In the genomic region with DNA sequence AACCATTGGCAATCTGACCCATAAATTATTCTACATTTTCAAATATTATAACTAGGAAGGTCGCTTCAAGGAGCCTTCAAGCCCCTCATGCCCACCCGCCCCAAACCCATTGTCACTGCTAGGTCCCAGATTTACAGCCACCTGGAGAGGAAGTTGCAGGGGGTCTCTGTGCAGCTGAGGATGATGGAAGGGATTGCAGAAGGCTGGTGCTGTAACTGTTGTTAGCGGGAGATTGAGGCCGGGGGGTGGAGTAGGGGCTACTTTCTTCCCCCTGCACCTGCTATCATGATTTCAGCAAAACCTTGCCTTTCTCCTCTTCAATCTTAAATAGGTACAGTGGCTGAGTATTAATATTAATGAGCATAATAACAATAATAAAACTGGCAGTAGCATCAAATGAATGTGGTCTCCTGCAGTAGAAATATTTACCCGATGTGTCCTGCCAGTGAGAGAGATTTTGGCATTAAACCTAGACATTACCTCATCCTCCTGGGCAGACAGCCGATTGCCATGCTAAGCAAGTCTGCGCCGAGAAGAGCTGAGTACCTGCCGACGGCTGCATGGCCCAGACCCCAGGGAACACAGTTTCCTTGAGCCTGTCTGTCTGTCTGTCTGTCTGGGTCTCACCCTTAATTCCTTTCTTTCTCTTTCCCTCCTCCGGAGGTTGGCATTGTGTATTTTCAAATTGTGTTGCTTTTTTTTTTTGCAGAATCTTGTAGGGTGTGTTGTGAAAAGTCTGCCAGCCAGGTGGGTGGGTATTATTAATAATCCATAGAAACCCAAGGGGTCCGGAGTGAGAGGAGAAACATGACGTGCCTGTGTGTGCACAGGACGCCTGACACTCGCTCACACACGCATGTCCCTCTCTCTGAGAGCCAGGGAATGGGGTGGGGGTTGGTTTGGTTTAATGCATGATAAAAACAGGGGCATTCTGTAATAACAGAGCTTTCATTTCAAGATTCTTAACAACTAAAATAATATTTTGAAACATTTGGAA, we compare ENCODE assay signal across 9 cellular contexts.
DNase-seq lines count a peak whose midpoint lies in the region; ATAC-seq and TF ChIP-seq lines count a peak whose summit lies in the region.
"Had no signal": no experiment of that assay in that cellular context is flagged by ENCODE, and none has a peak within 500 bp of the region (broad histone marks: within the 10 kb centered on the region; RNA-seq: fewer than 3 reads in every experiment).

No MANE protein-coding gene starts in this region.

- CTCF ChIA-PET in CD8-positive, alpha-beta T cell (lab: Charles Lee) = interaction anchor here (0.7 kb wide), 1 partner anchor 24 kb away, joined by 3 read pairs; no protein-coding TSS in a partner anchor

- no peaks in the 10 kb centered on the region for H3K27me3 Mint-ChIP-seq in CD8-positive, alpha-beta T cell (ENCODE audit: low read depth)
- H3K27me3 Mint-ChIP-seq: stimulated activated naive CD8-positive, alpha-beta T cell treated with anti-CD3 and anti-CD28 coated beads, Interleukin-15, Interleukin-2, amounts not matched to agents 100 ng/mL and 50 ng/mL, for 24 hours had no signal

- no peak for DNase-seq in CD8-positive, alpha-beta T cell
- peak; percentile 27 to 80 for DNase-seq in NCI-H2081 (lab: John Stamatoyannopoulos, UW)
- no peak for DNase-seq in coronary artery (ENCODE audit: low spot score)
- peak; percentile 12 for DNase-seq in mesenteric fat pad (ENCODE audit: low spot score)
- DNase-seq in NCI-H526 treated with DMSO at 0.1 percent for 48 hours (lab: John Stamatoyannopoulos, UW) = no peak
- DNase-seq in epidermal melanocyte (ENCODE audit: insufficient read length, low spot score) = no peak

- H3K36me3 ChIP-seq in CD8-positive, alpha-beta T cell (ENCODE audit: insufficient read depth, low read length) = no peaks in the 10 kb centered on the region

- no peak overlapping the region for H3K4me3 Mint-ChIP-seq in CD8-positive, alpha-beta T cell
- H3K4me3 Mint-ChIP-seq: stimulated activated naive CD8-positive, alpha-beta T cell treated with anti-CD3 and anti-CD28 coated beads, Interleukin-15, Interleukin-2, amounts not matched to agents 100 ng/mL and 50 ng/mL, for 24 hours had no signal

- peaks cover 13% of the 10 kb centered on the region for H3K4me1 ChIP-seq in CD8-positive, alpha-beta T cell (ENCODE audit: insufficient read depth, low read length)

- POLR2A ChIA-PET in CD8-positive, alpha-beta T cell (lab: Charles Lee) = no interaction called here

- no peak overlapping the region for H3K27ac ChIP-seq in CD8-positive, alpha-beta T cell (ENCODE audit: low read depth, low read length)
- peak overlapping the region; percentile 77 to 79 for H3K27ac ChIP-seq in coronary artery

- H3K27ac Mint-ChIP-seq in CD8-positive, alpha-beta T cell = peak overlapping the region; percentile 60
- H3K27ac Mint-ChIP-seq: stimulated activated naive CD8-positive, alpha-beta T cell treated with anti-CD3 and anti-CD28 coated beads, Interleukin-15, Interleukin-2, amounts not matched to agents 100 ng/mL and 50 ng/mL, for 24 hours had no signal

- TF ChIP-seq CTCF in CD8-positive, alpha-beta T cell (IDR thresholded peaks at IDR 0.05) = no peak
- TF ChIP-seq CTCF in coronary artery (IDR thresholded peaks at IDR 0.05) = no peak

- ATAC-seq in CD8-positive, alpha-beta T cell = no peak
- no peak for ATAC-seq in GM18520 (IDR thresholded peaks at IDR 0.05; ENCODE audit: unreplicated experiment)
- ATAC-seq in GM21619 (IDR thresholded peaks at IDR 0.05; ENCODE audit: unreplicated experiment) = no peak

- no peak overlapping the region for H3K4me3 ChIP-seq in CD8-positive, alpha-beta T cell (ENCODE audit: low read depth, low read length)
- peak overlapping the region; percentile 32 for H3K4me3 ChIP-seq in coronary artery

- H3K9me3 ChIP-seq in CD8-positive, alpha-beta T cell (ENCODE audit: low read length) = no peaks in the 10 kb centered on the region

- no peaks in the 10 kb centered on the region for H3K27me3 ChIP-seq in CD8-positive, alpha-beta T cell (ENCODE audit: insufficient read depth, low read length)

- peaks cover 35% of the 10 kb centered on the region for H3K4me1 Mint-ChIP-seq in CD8-positive, alpha-beta T cell (ENCODE audit: low read depth)

- peaks cover 8% of the 10 kb centered on the region for H3K9me3 Mint-ChIP-seq in CD8-positive, alpha-beta T cell

- H3K36me3 Mint-ChIP-seq in CD8-positive, alpha-beta T cell = peaks cover 31% of the 10 kb centered on the region

- intact Hi-C loops in CD8-positive, alpha-beta T cell (cut with DNase I, micrococcal nuclease) = no loop called here

Comparison
In these comparisons a context has a peak if more than half of its experiments do, and no peak if none do; other contexts are left out.
1. DNase-seq: peak in NCI-H2081 (2 of 2) and mesenteric fat pad (single experiment); none in CD8-positive, alpha-beta T cell (0 of 7), coronary artery (single experiment), NCI-H526 treated with DMSO at 0.1 percent for 48 hours (single experiment) and epidermal melanocyte (single experiment).